Comparison of ENCODE assay signal across 14 cellular contexts in genomic region chr9:110650261-110650660, GRCh38. TPM values are rescaled to one million over a fixed set of nuclear protein-coding genes. Genes with fewer than 3 reads are reported as not detected.
DNase-seq lines count a peak whose midpoint lies in the region; ATAC-seq and FAIRE-seq lines count a peak whose summit lies in the region.
"Had no signal": no experiment of that assay in that cellular context is flagged by ENCODE, and none has a peak within 500 bp of the region (broad histone marks: within the 10 kb centered on the region; RNA-seq: fewer than 3 reads in every experiment).

No MANE protein-coding gene starts in this region.

- FAIRE-seq in frontal cortex (lab: Jason Lieb, UNC) = no peak

- ATAC-seq in GM18909 (IDR thresholded peaks at IDR 0.05; ENCODE audit: poor library complexity, unreplicated experiment) (no peak), HG03460 (IDR thresholded peaks at IDR 0.05; ENCODE audit: unreplicated experiment) (no peak)
- ATAC-seq: HCT116; naive thymus-derived CD8-positive, alpha-beta T cell had no signal

- no peaks in the 10 kb centered on the region for H3K9me3 ChIP-seq in SJSA1 (replicated peaks)

- H3K27me3 ChIP-seq in SJSA1 (replicated peaks) = no peaks in the 10 kb centered on the region

- peaks cover 30% of the 10 kb centered on the region for H3K4me1 ChIP-seq in SJSA1 (replicated peaks)

- DNase-seq in AG20443 (ENCODE audit: low spot score) (peak; percentile 59), SJSA1 (ENCODE audit: low read depth in 1 of 2, low spot score in 2 of 2) (peak; percentile 33 to 38), fibroblast of peridontal ligament (ENCODE audit: extremely low read depth) (peak; percentile 84), skeletal muscle cell (ENCODE audit: low read depth) (peak; percentile 78), GF-D8 (lab: John Stamatoyannopoulos, UW) (no peak), frontal cortex (ENCODE audit: low spot score in 2 of 2) (no peak)
- DNase-seq: activated CD4-positive, alpha-beta T cell treated with anti-CD3 and anti-CD28 coated beads, Interleukin-2, amount 50 U/mL, for 1 hour; activated gamma-delta T cell; CD8-positive, alpha-beta memory T cell; naive thymus-derived CD8-positive, alpha-beta T cell; stimulated activated naive CD4-positive, alpha-beta T cell had no signal

- peak overlapping the region; percentile 67 for H3K27ac ChIP-seq in SJSA1

- no peak overlapping the region for H3K4me3 ChIP-seq in SJSA1
- H3K4me3 ChIP-seq in skeletal muscle cell (ENCODE audit: low read depth, low read length) = no peak overlapping the region

- no peaks in the 10 kb centered on the region for H3K36me3 ChIP-seq in SJSA1

RNA-seq across cellular contexts. Expression of gene MUSK, which starts 18.3 kb away (rescaled TPM):
- total RNA-seq in SJSA1 (2014; rRNA removed; shearing (Covaris generic)) = 0.08 and 0.16 TPM in 2 replicates
- under 0.01 TPM for total RNA-seq in frontal cortex
- total RNA-seq: CD8-positive, alpha-beta memory T cell; naive thymus-derived CD8-positive, alpha-beta T cell had no signal

Comparison
In these comparisons a context has a peak if more than half of its experiments do, and no peak if none do; other contexts are left out.
1. DNase-seq: peak in AG20443 (single experiment), SJSA1 (2 of 2), fibroblast of peridontal ligament (single experiment) and skeletal muscle cell (single experiment); none in GF-D8 (single experiment) and frontal cortex (0 of 2).